13 cellular contexts compared by ENCODE assay signal in the genomic region with DNA sequence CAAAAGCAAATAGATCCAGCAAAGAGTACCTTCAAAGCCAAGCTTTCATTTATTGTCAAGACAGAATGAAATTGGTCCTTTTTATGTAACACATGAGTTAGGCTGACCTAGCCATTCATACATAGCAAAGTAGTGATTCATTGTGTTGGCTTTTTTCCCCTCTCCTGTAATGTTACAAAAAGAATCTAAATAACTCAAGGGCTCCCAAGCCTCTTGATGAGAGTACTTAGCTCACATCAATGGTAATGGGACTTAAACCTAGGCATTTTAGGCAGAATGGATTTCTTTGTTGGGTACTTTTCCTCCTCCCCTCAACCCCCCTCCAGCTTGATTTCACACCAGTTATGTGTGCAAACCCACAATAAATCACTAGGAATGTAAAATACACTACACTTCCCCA.
A peak's percentile ranks its signal among the peaks of the same experiment; 100 is the strongest.
DNase-seq lines count a peak whose midpoint lies in the region; TF ChIP-seq lines count a peak whose summit lies in the region.
"Had no signal": no experiment of that assay in that cellular context is flagged by ENCODE, and none has a peak within 500 bp of the region (broad histone marks: within the 10 kb centered on the region; RNA-seq: fewer than 3 reads in every experiment).

No MANE protein-coding gene starts in this region.

- intact Hi-C loops in colonic mucosa (cut with DNase I) = no loop called here

- no peaks in the 10 kb centered on the region for H3K27me3 ChIP-seq in colonic mucosa
- H3K27me3 ChIP-seq: tibial nerve had no signal

- H3K9me3 ChIP-seq in colonic mucosa = no peaks in the 10 kb centered on the region
- H3K9me3 ChIP-seq: tibial nerve had no signal

- no peaks in the 10 kb centered on the region for H3K4me1 ChIP-seq in colonic mucosa

- DNase-seq in AG08395 (ENCODE audit: low spot score) (peak; percentile 85), HS-27A (ENCODE audit: low read depth) (peak; percentile 50), astrocyte of the hippocampus (ENCODE audit: low read depth, low spot score) (peak; percentile 91), kidney glomerular epithelial cell (lab: John Stamatoyannopoulos, UW) (peak; percentile 59), amygdala (lab: John Stamatoyannopoulos, UW) (no peak), colonic mucosa (no peak), AML-193 (lab: John Stamatoyannopoulos, UW) (no peak)
- DNase-seq in stimulated activated CD4-positive, alpha-beta T cell treated with anti-CD3 and anti-CD28 coated beads, Interleukin-2, amount 100 ng/mL, for 24 hours = no peak
- DNase-seq: Calu3, erythroblast, HCEC 1CT, NCI-H345 had no signal

- no peaks in the 10 kb centered on the region for H3K36me3 ChIP-seq in colonic mucosa
- H3K36me3 ChIP-seq: tibial nerve had no signal

- no peak for TF ChIP-seq CTCF in colonic mucosa (IDR thresholded peaks at IDR 0.05)

- H3K4me3 ChIP-seq in colonic mucosa = no peak overlapping the region
- H3K4me3 ChIP-seq: tibial nerve had no signal

- H3K9ac ChIP-seq in colonic mucosa (ENCODE audit: low read depth in 2 of 2, low read length in 2 of 2) = no peak overlapping the region

- no peak overlapping the region for H3K27ac ChIP-seq in colonic mucosa

Comparison
In these comparisons a context has a peak if more than half of its experiments do, and no peak if none do; other contexts are left out.
1. DNase-seq: peak in AG08395 (single experiment), HS-27A (single experiment), astrocyte of the hippocampus (single experiment) and kidney glomerular epithelial cell (single experiment); none in amygdala (0 of 56), stimulated activated CD4-positive, alpha-beta T cell treated with anti-CD3 and anti-CD28 coated beads, Interleukin-2, amount 100 ng/mL, for 24 hours (0 of 2), colonic mucosa (single experiment) and AML-193 (0 of 2).